8 cellular contexts compared by ENCODE assay signal in genomic region chr12:70927356-70927755, GRCh38. TPM values are rescaled to one million over a fixed set of nuclear protein-coding genes. Genes with fewer than 3 reads are reported as not detected.
"Had no signal": no experiment of that assay in that cellular context is flagged by ENCODE, and none has a peak within 500 bp of the region (broad histone marks: within the 10 kb centered on the region; RNA-seq: fewer than 3 reads in every experiment).

No MANE protein-coding gene starts in this region.

- H3K27ac ChIP-seq: HL-60, KMS-11 had no signal

- DNase-seq: IMR-90, Karpas-422, KBM-7, KG1 had no signal

- H3K9ac ChIP-seq: KMS-11 had no signal

- H3K4me2 ChIP-seq: KMS-11 had no signal

- FAIRE-seq: HTR-8/SVneo had no signal

RNA-seq across cellular contexts. Expression of gene PTPRR, which starts 6.8 kb away (rescaled TPM):
- polyA plus RNA-seq: IgD-negative memory B cell had no signal
